In genomic region chr7:123846217-123846891, GRCh38 we compare ENCODE assay signal across 17 cellular contexts. TPM values are rescaled to one million over a fixed set of nuclear protein-coding genes. Genes with fewer than 3 reads are reported as not detected.
A peak's percentile ranks its signal among the peaks of the same experiment; 100 is the strongest.
DNase-seq lines count a peak whose midpoint lies in the region; ATAC-seq lines count a peak whose summit lies in the region.
"Had no signal": no experiment of that assay in that cellular context is flagged by ENCODE, and none has a peak within 500 bp of the region (broad histone marks: within the 10 kb centered on the region; RNA-seq: fewer than 3 reads in every experiment).

No MANE protein-coding gene starts in this region.

- DNase-seq in NCI-H2107 treated with DMSO at 0.1 percent for 48 hours (lab: John Stamatoyannopoulos, UW; ENCODE audit: unreplicated experiment) (peak; percentile 62), NCI-H2107 (lab: John Stamatoyannopoulos, UW) (no peak), T1000 (lab: John Stamatoyannopoulos, UW) (peak; percentile 19), glomerular visceral epithelial cell (ENCODE audit: extremely low spot score) (peak; percentile 46), AML-193 (lab: John Stamatoyannopoulos, UW) (no peak)
- DNase-seq in activated CD4-positive, alpha-beta T cell treated with anti-CD3 and anti-CD28 coated beads, Interleukin-2, amount 50 U/mL, for 48 hours, result no peak
- DNase-seq in activated CD4-positive, alpha-beta memory T cell treated with anti-CD3 and anti-CD28 coated beads for 36 hours, result no peak
- DNase-seq: activated B cell treated with CpG ODN at 0.5 μM for 24 hours; amniotic stem cell; effector CD8-positive, alpha-beta T cell; heart left ventricle; NCI-H1092; nucleus accumbens; tibial artery had no signal

- H3K27ac Mint-ChIP-seq in stimulated activated memory B cell treated with anti-CD40 and anti-IgM and Interleukin-4, amounts not matched to agents 10 μg/mL and 1 μg/mL and 100 μg/mL, for 72 hours, result no peak overlapping the region
- no peak overlapping the region for H3K27ac Mint-ChIP-seq in activated CD4-positive, alpha-beta memory T cell treated with anti-CD3 and anti-CD28 coated beads for 36 hours
- H3K27ac Mint-ChIP-seq: activated B cell treated with CpG ODN at 0.5 μM for 24 hours had no signal

- POLR2A ChIA-PET in activated CD4-positive, alpha-beta memory T cell treated with anti-CD3 and anti-CD28 coated beads for 36 hours (lab: Charles Lee), result no interaction called here

- no peaks in the 10 kb centered on the region for H3K36me3 Mint-ChIP-seq in stimulated activated memory B cell treated with anti-CD40 and anti-IgM and Interleukin-4, amounts not matched to agents 10 μg/mL and 1 μg/mL and 100 μg/mL, for 72 hours
- no peaks in the 10 kb centered on the region for H3K36me3 Mint-ChIP-seq in activated CD4-positive, alpha-beta memory T cell treated with anti-CD3 and anti-CD28 coated beads for 36 hours

- H3K4me1 Mint-ChIP-seq in stimulated activated memory B cell treated with anti-CD40 and anti-IgM and Interleukin-4, amounts not matched to agents 10 μg/mL and 1 μg/mL and 100 μg/mL, for 72 hours, result no peaks in the 10 kb centered on the region
- H3K4me1 Mint-ChIP-seq in activated CD4-positive, alpha-beta memory T cell treated with anti-CD3 and anti-CD28 coated beads for 36 hours (ENCODE audit: low read depth), result no peaks in the 10 kb centered on the region
- H3K4me1 Mint-ChIP-seq: activated B cell treated with CpG ODN at 0.5 μM for 24 hours had no signal

- CTCF ChIA-PET in activated CD4-positive, alpha-beta memory T cell treated with anti-CD3 and anti-CD28 coated beads for 36 hours (lab: Charles Lee), result interaction anchor here (0.6 to 1.3 kb wide), 2 partner anchors 19 to 1646 kb away, joined by 3 to 8 read pairs; no protein-coding TSS in a partner anchor

- no peaks in the 10 kb centered on the region for H3K9me3 Mint-ChIP-seq in stimulated activated memory B cell treated with anti-CD40 and anti-IgM and Interleukin-4, amounts not matched to agents 10 μg/mL and 1 μg/mL and 100 μg/mL, for 72 hours
- no peaks in the 10 kb centered on the region for H3K9me3 Mint-ChIP-seq in activated CD4-positive, alpha-beta memory T cell treated with anti-CD3 and anti-CD28 coated beads for 36 hours

- peak; percentile 20 for ATAC-seq in stimulated activated memory B cell treated with anti-CD40 and anti-IgM and Interleukin-4, amounts not matched to agents 10 μg/mL and 1 μg/mL and 100 μg/mL, for 72 hours
- ATAC-seq: heart left ventricle, SK-N-SH treated with all-trans-retinoic acid at 6 μM for 48 hours had no signal

- intact Hi-C loops in activated CD4-positive, alpha-beta memory T cell treated with anti-CD3 and anti-CD28 coated beads for 36 hours (cut with micrococcal nuclease), result no loop called here

- H3K4me3 Mint-ChIP-seq in stimulated activated memory B cell treated with anti-CD40 and anti-IgM and Interleukin-4, amounts not matched to agents 10 μg/mL and 1 μg/mL and 100 μg/mL, for 72 hours, result no peak overlapping the region
- H3K4me3 Mint-ChIP-seq in activated CD4-positive, alpha-beta memory T cell treated with anti-CD3 and anti-CD28 coated beads for 36 hours, result no peak overlapping the region
- H3K4me3 Mint-ChIP-seq: activated B cell treated with CpG ODN at 0.5 μM for 24 hours had no signal

- peaks cover 12% of the 10 kb centered on the region for H3K27me3 Mint-ChIP-seq in stimulated activated memory B cell treated with anti-CD40 and anti-IgM and Interleukin-4, amounts not matched to agents 10 μg/mL and 1 μg/mL and 100 μg/mL, for 72 hours
- H3K27me3 Mint-ChIP-seq in activated CD4-positive, alpha-beta memory T cell treated with anti-CD3 and anti-CD28 coated beads for 36 hours, result peaks cover 21% of the 10 kb centered on the region

RNA-seq across cellular contexts. Expression of gene HYAL4, which starts 1.4 kb away (rescaled TPM):
- total RNA-seq in activated CD4-positive, alpha-beta memory T cell treated with anti-CD3 and anti-CD28 coated beads for 36 hours, result under 1 TPM in 1 of 2 experiments, not detected in 1; 0.34 TPM
- total RNA-seq: activated B cell treated with CpG ODN at 0.5 μM for 24 hours, liver had no signal

Comparison
In these comparisons a context has a peak if more than half of its experiments do, and no peak if none do; other contexts are left out.
1. DNase-seq: peak in NCI-H2107 treated with DMSO at 0.1 percent for 48 hours (single experiment), T1000 (single experiment) and glomerular visceral epithelial cell (single experiment); none in NCI-H2107 (single experiment), activated CD4-positive, alpha-beta T cell treated with anti-CD3 and anti-CD28 coated beads, Interleukin-2, amount 50 U/mL, for 48 hours (0 of 2), activated CD4-positive, alpha-beta memory T cell treated with anti-CD3 and anti-CD28 coated beads for 36 hours (single experiment) and AML-193 (0 of 2).